20 cellular contexts compared by ENCODE assay signal in the genomic region with DNA sequence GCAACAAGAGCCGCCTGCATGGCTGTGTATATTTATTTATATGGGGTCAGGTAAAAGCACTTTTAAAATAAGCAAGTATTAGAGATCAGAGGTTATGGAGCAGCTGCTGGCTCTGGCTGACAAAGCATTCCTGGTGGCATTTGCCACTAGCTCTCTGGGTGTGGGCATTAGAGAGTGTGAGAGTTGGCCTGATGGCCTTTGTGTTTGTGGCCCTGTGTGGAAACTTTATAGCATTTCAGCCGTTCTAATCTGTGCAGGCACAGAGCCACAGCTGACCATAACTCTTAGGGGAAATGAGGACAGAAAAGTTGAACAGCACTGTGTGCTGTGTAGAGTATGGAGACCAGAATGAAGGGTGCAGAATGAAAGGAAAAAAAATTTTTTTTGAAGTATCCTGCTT.
"Had no signal": no experiment of that assay in that cellular context is flagged by ENCODE, and none has a peak within 500 bp of the region (broad histone marks: within the 10 kb centered on the region; RNA-seq: fewer than 3 reads in every experiment).

No MANE protein-coding gene starts in this region.

- H3K4me3 ChIP-seq: heart left ventricle, left lung, smooth muscle cell, suprapubic skin, thyroid gland had no signal

- H3K4me3 Mint-ChIP-seq: naive B cell; nephron; stimulated activated effector memory CD8-positive, alpha-beta T cell treated with anti-CD3 and anti-CD28 coated beads, Interleukin-12 subunit alpha, Interleukin-12 subunit beta, amount 100 ng/mL, for 72 hours; type B pancreatic cell had no signal

- H3K27ac Mint-ChIP-seq: nephron; stimulated activated effector memory CD8-positive, alpha-beta T cell treated with anti-CD3 and anti-CD28 coated beads, Interleukin-12 subunit alpha, Interleukin-12 subunit beta, amount 100 ng/mL, for 72 hours; type B pancreatic cell had no signal

- FAIRE-seq: endometrium, frontal cortex, urothelium cell line had no signal

- H3K4me2 ChIP-seq: smooth muscle cell had no signal

- H3K4me1 Mint-ChIP-seq: stimulated activated effector memory CD8-positive, alpha-beta T cell treated with anti-CD3 and anti-CD28 coated beads, Interleukin-12 subunit alpha, Interleukin-12 subunit beta, amount 100 ng/mL, for 72 hours had no signal

- H3K27me3 Mint-ChIP-seq: naive B cell, type B pancreatic cell had no signal

- H3K9me3 ChIP-seq: heart left ventricle, left lung, suprapubic skin, thyroid gland had no signal

- H3K27ac ChIP-seq: heart left ventricle, left lung, suprapubic skin, thyroid gland had no signal

- H3K4me1 ChIP-seq: left lung, thyroid gland had no signal

- DNase-seq: effector memory CD4-positive, alpha-beta T cell; heart left ventricle; hypothalamus; islet precursor cell; left lung; mesendoderm; naive B cell; posterior cingulate gyrus; stimulated activated CD4-positive, alpha-beta T cell treated with anti-CD3 and anti-CD28 coated beads, Interleukin-2, amount 100 ng/mL, for 48 hours; stimulated activated CD8-positive, alpha-beta memory T cell treated with anti-CD3 and anti-CD28 coated beads, Interleukin-4, amount 100 ng/mL, for 48 hours; stimulated activated naive CD8-positive, alpha-beta T cell treated with anti-CD3 and anti-CD28 coated beads, Interleukin-15, Interleukin-2, amounts not matched to agents 100 U/mL and 50 U/mL, for 24 hours had no signal

- H3K9me3 Mint-ChIP-seq: nephron; stimulated activated effector memory CD8-positive, alpha-beta T cell treated with anti-CD3 and anti-CD28 coated beads, Interleukin-12 subunit alpha, Interleukin-12 subunit beta, amount 100 ng/mL, for 72 hours; type B pancreatic cell had no signal

- H3K27me3 ChIP-seq: heart left ventricle, left lung, suprapubic skin, thyroid gland had no signal

- H3K36me3 Mint-ChIP-seq: naive B cell; stimulated activated effector memory CD8-positive, alpha-beta T cell treated with anti-CD3 and anti-CD28 coated beads, Interleukin-12 subunit alpha, Interleukin-12 subunit beta, amount 100 ng/mL, for 72 hours had no signal

- H3K36me3 ChIP-seq: heart left ventricle, left lung, suprapubic skin, thyroid gland had no signal
